ENCODE assay signal across 8 cellular contexts in the genomic region with DNA sequence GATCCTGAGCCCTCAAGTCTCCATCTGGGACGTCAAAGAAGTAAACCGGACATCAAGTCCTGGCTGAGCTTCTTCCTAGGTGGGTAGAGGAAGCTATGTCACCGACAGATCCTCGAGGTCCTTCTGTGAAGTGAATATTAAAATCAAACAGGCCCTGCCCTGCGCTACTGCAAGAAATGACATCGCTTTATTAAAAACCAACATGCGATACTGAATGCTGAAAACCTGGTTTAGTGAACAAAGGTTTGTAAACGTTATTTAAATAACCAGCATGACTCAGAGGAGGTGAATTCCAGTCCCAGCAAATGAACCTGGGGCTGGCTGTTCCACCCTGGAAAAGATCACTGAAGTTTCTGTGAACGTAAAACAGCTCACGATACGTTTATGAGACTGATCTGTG. TPM values are rescaled to one million over a fixed set of nuclear protein-coding genes. Genes with fewer than 3 reads are reported as not detected.
A peak's percentile ranks its signal among the peaks of the same experiment; 100 is the strongest.
DNase-seq lines count a peak whose midpoint lies in the region; ATAC-seq and TF ChIP-seq lines count a peak whose summit lies in the region.

No MANE protein-coding gene starts in this region.

- H3K4me3 Mint-ChIP-seq in memory B cell: peak overlapping the region; percentile 95

- no peaks in the 10 kb centered on the region for H3K9me3 Mint-ChIP-seq in memory B cell

- 1 to 2% methylated on average over 11 of the region's 11 CpGs for WGBS in upper lobe of left lung, 2 donors

- DNase-seq in SIG-M5 treated with dmso at 0.1 percent for 504 hours (lab: John Stamatoyannopoulos, UW; ENCODE audit: unreplicated experiment) (peak; percentile 8), SIG-M5 (lab: John Stamatoyannopoulos, UW) (no peak), NCI-H69 (lab: John Stamatoyannopoulos, UW) (peak; percentile 38), cardiac fibroblast (ENCODE audit: low read depth in 2 of 2) (peak in 1 of 2 donors; percentile 54), memory B cell (ENCODE audit: low spot score in 2 of 2) (no peak), upper lobe of left lung (no peak), NCI-H2171 treated with DMSO at 0.1 percent for 48 hours (lab: John Stamatoyannopoulos, UW) (no peak), GM19238 (ENCODE audit: insufficient read length, low spot score) (no peak)

- H3K27me3 ChIP-seq in upper lobe of left lung: no peaks in the 10 kb centered on the region

- H3K27me3 Mint-ChIP-seq in memory B cell: peaks cover 2% of the 10 kb centered on the region

- H3K27ac ChIP-seq in upper lobe of left lung: peak overlapping the region; percentile 77 to 85 (median 82)

- TF ChIP-seq CTCF in cardiac fibroblast (IDR thresholded peaks at IDR 0.05; ENCODE audit: low read depth, low read length): no peak
- no peak for TF ChIP-seq CTCF in upper lobe of left lung (IDR thresholded peaks at IDR 0.05)

- peak overlapping the region; percentile 88 to 95 for H3K4me3 ChIP-seq in cardiac fibroblast (replicated peaks in 1 of 2; ENCODE audit: low read depth in 2 of 2, low read length in 2 of 2)
- H3K4me3 ChIP-seq in upper lobe of left lung: peak overlapping the region; percentile 72 to 94 (median 88)

- TF ChIP-seq POLR2A in upper lobe of left lung (IDR thresholded peaks at IDR 0.05): no peak

- peaks cover 13% of the 10 kb centered on the region for H3K36me3 Mint-ChIP-seq in memory B cell

- H3K27ac Mint-ChIP-seq in memory B cell: peak overlapping the region; percentile 96

- peaks cover 6 to 24% (median 13%) of the 10 kb centered on the region in 4 donors for H3K36me3 ChIP-seq in upper lobe of left lung

- ATAC-seq in memory B cell (ENCODE audit: low read depth) (peak; percentile 0), upper lobe of left lung (ENCODE audit: low FRiP score in 2 of 2) (peak in 1 of 2 donors; percentile 16)

- H3K4me1 ChIP-seq in upper lobe of left lung: peaks cover 16 to 25% (median 18%) of the 10 kb centered on the region in 4 donors

- TF ChIP-seq EP300 in upper lobe of left lung (IDR thresholded peaks at IDR 0.05): no peak

- H3K4me1 Mint-ChIP-seq in memory B cell: peaks cover 29% of the 10 kb centered on the region

- H3K9me3 ChIP-seq in upper lobe of left lung: no peaks in the 10 kb centered on the region

RNA-seq across cellular contexts. Expression of gene RTCB, which starts 0.7 kb away (rescaled TPM):
- 10 to 100 TPM; 45.3 to 71.4 (median 63.7) TPM for total RNA-seq in upper lobe of left lung

RNA-seq across cellular contexts. Expression of gene BPIFC, which starts 52.9 kb away (rescaled TPM):
- total RNA-seq in upper lobe of left lung: not detected

RNA-seq across cellular contexts. Expression of gene RFPL3, which starts 53.7 kb away (rescaled TPM):
- total RNA-seq in upper lobe of left lung: not detected

Comparison
In these comparisons a context has a peak if more than half of its experiments do, and no peak if none do; other contexts are left out.
1. DNase-seq: peak in SIG-M5 treated with dmso at 0.1 percent for 504 hours (single experiment) and NCI-H69 (single experiment); none in SIG-M5 (single experiment), memory B cell (0 of 2), upper lobe of left lung (0 of 2), NCI-H2171 treated with DMSO at 0.1 percent for 48 hours (single experiment) and GM19238 (single experiment).